In the genomic region with DNA sequence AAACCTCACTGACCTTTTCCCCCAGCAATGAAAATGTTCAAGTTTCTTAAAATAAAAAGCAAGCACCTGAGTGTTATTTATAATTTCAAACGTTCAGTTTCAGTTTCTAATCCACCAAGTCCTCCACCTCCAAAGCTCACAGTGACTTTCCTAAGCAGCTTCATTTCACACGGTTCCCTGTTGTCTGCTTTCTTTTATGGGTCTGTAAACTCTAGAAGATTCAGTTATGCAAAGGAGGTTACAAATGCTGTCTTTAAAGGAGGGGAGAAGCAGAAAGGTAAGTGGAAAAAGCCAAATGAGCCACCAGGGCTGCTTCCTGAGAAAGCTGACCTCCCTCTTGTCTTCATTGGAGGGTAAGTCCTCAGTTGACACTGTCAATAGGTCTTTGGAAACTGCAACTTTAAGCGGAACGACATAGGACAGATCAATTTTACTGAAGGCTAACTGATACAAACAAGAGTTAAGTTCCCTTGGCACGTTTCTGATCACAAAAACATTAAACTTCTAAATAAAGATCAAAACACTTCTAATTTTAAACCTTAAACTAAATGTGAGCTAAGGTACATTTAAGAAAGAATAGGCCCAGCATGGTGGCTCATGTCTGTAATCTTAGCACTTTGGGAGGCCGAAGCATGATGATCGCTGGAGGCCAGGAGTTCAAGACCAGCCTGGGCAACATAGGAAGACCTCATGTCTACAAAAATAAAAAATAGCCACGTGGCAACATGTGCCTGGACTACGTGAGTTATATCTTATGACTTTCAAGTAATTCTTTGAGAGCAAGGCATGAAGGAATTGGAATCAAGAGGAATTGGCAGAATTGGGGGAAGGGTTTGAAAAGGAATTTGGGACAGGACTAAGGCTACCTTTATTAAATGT, we compare ENCODE assay signal across 10 cellular contexts.
DNase-seq lines count a peak whose midpoint lies in the region; ATAC-seq and TF ChIP-seq lines count a peak whose summit lies in the region.
"Had no signal": no experiment of that assay in that cellular context is flagged by ENCODE, and none has a peak within 500 bp of the region (broad histone marks: within the 10 kb centered on the region; RNA-seq: fewer than 3 reads in every experiment).

No MANE protein-coding gene starts in this region.

- no peak for DNase-seq in mucosa of descending colon
- no peak for DNase-seq in AML-193 (lab: John Stamatoyannopoulos, UW)
- no peak for DNase-seq in head of caudate nucleus
- no peak for DNase-seq in GM03348 (ENCODE audit: low spot score)
- DNase-seq: activated T-cell treated with anti-CD3 and anti-CD28 coated beads, Interleukin-2, amount 50 U/mL, for 24 hours; dermis blood vessel endothelial cell; NCI-H1105 had no signal

- ATAC-seq in GM18873 (IDR thresholded peaks at IDR 0.05; ENCODE audit: low FRiP score, unreplicated experiment), result peak; percentile 94
- peak; percentile 97 for ATAC-seq in GM21717 (IDR thresholded peaks at IDR 0.05; ENCODE audit: unreplicated experiment)
- peak; percentile 91 for ATAC-seq in HG03354 (IDR thresholded peaks at IDR 0.05; ENCODE audit: poor library complexity, severe bottlenecking, unreplicated experiment)
- ATAC-seq in mucosa of descending colon, result peak; percentile 31

- intact Hi-C loops in mucosa of descending colon (cut with DNase I, micrococcal nuclease) (no loop called here), head of caudate nucleus (cut with DNase I) (no loop called here)

- TF ChIP-seq CTCF in mucosa of descending colon (IDR thresholded peaks at IDR 0.05), result no peak

- H3K4me1 ChIP-seq in mucosa of descending colon (ENCODE audit: low read depth), result peaks cover 5% of the 10 kb centered on the region

- no peak overlapping the region for H3K4me3 ChIP-seq in mucosa of descending colon

- no peaks in the 10 kb centered on the region for H3K36me3 ChIP-seq in mucosa of descending colon (ENCODE audit: low read depth)

- H3K9me3 ChIP-seq in mucosa of descending colon, result no peaks in the 10 kb centered on the region

Comparison
In these comparisons a context has a peak if more than half of its experiments do, and no peak if none do; other contexts are left out.
1. ATAC-seq: peak in every context shown above with its lines; median percentile 97 in GM21717; 94 in GM18873; 91 in HG03354; 31 in mucosa of descending colon.